In genomic region chr2:40355451-40355850, GRCh38 we compare ENCODE assay signal across 27 cellular contexts.
"Had no signal": no experiment of that assay in that cellular context is flagged by ENCODE, and none has a peak within 500 bp of the region (broad histone marks: within the 10 kb centered on the region; RNA-seq: fewer than 3 reads in every experiment).

No MANE protein-coding gene starts in this region.

- FAIRE-seq: colon, endometrium, endothelial cell of umbilical vein, frontal cortex had no signal

- H3K27ac ChIP-seq: colonic mucosa, coronary artery, dorsolateral prefrontal cortex, epithelial cell of prostate, esophagus squamous epithelium, foreskin keratinocyte, gastrocnemius medialis had no signal

- H3K36me3 ChIP-seq: colonic mucosa, esophagus muscularis mucosa, esophagus squamous epithelium, gastrocnemius medialis, gastroesophageal sphincter, heart left ventricle, heart right ventricle had no signal

- DNase-seq: colonic mucosa; cortex of kidney; dermis blood vessel endothelial cell; dorsolateral prefrontal cortex; effector CD4-positive, alpha-beta T cell; effector CD8-positive, alpha-beta T cell; effector memory CD4-positive, alpha-beta T cell; effector memory CD8-positive, alpha-beta T cell; endodermal cell; erythroblast; esophagus squamous epithelium; foreskin keratinocyte; foreskin melanocyte; gastrocnemius medialis; glutamatergic neuron; head of caudate nucleus; heart left ventricle; heart right ventricle had no signal

- H3K9me3 ChIP-seq: colonic mucosa, esophagus muscularis mucosa, esophagus squamous epithelium, gastrocnemius medialis, gastroesophageal sphincter, heart left ventricle, heart right ventricle had no signal

- H3K4me3 ChIP-seq: colonic mucosa, coronary artery, dorsolateral prefrontal cortex, esophagus muscularis mucosa, esophagus squamous epithelium, gastrocnemius medialis, gastroesophageal sphincter, heart left ventricle, heart right ventricle had no signal

- ATAC-seq: effector memory CD8-positive, alpha-beta T cell; esophagus mucosa; foreskin keratinocyte; gastrocnemius medialis; gastroesophageal sphincter; heart left ventricle had no signal

- H3K4me1 ChIP-seq: colonic mucosa, gastrocnemius medialis had no signal

- H3K27me3 ChIP-seq: colonic mucosa, dorsolateral prefrontal cortex, esophagus muscularis mucosa, esophagus squamous epithelium, foreskin keratinocyte, gastrocnemius medialis, gastroesophageal sphincter, heart left ventricle, heart right ventricle had no signal
